ENCODE assay signal across 1 cellular context in genomic region chr10:34121125-34121973, GRCh38.
TF ChIP-seq lines count a peak whose summit lies in the region.

No MANE protein-coding gene starts in this region.

TF ChIP-seq in HepG2, 621 proteins besides CTCF, POLR2A, EP300 and RAD21 (continued from another document and continues in another):
- TF ChIP-seq ZNF552 (CRISPR knock-in tag; IDR thresholded peaks at IDR 0.05; ENCODE audit: borderline replicate concordance) = 0 out of 2 replicates have a peak, but pooled peaks have one; percentile 75
- no peak for TF ChIP-seq ZBTB46 (CRISPR knock-in tag; IDR thresholded peaks at IDR 0.05; ENCODE audit: borderline replicate concordance)
- peak; percentile 48; the same call in 1 of the 2 replicates for TF ChIP-seq MEIS1 (CRISPR knock-in tag; IDR thresholded peaks at IDR 0.05; ENCODE audit: borderline replicate concordance)
- no peak for TF ChIP-seq REXO4 (CRISPR knock-in tag; IDR thresholded peaks at IDR 0.05; ENCODE audit: borderline replicate concordance)
- TF ChIP-seq RELA (CRISPR knock-in tag; IDR thresholded peaks at IDR 0.05) = peak; percentile 39; the same call in 1 of the 2 replicates
- TF ChIP-seq ARHGAP35 (CRISPR knock-in tag; IDR thresholded peaks at IDR 0.05; ENCODE audit: borderline replicate concordance) = no peak
- TF ChIP-seq LRRFIP1 (CRISPR knock-in tag; conservative IDR thresholded peaks at IDR 0.05) = no peak
- no peak for TF ChIP-seq TRIM22 (IDR thresholded peaks at IDR 0.05)
- no peak for TF ChIP-seq ZFP37 (CRISPR knock-in tag; IDR thresholded peaks at IDR 0.05; ENCODE audit: borderline replicate concordance)
- TF ChIP-seq AHDC1 (CRISPR knock-in tag; IDR thresholded peaks at IDR 0.05; ENCODE audit: borderline replicate concordance) = peak; percentile 100
- no peak for TF ChIP-seq ZNF335 (CRISPR knock-in tag; IDR thresholded peaks at IDR 0.05)
- TF ChIP-seq RAD51 (IDR thresholded peaks at IDR 0.05; ENCODE audit: borderline replicate concordance) = no peak
- TF ChIP-seq HNRNPUL1 (IDR thresholded peaks at IDR 0.05; ENCODE audit: low read depth, low read length) = no peak
- no peak for TF ChIP-seq ZNF687 (CRISPR knock-in tag; IDR thresholded peaks at IDR 0.05)
- TF ChIP-seq ZNF747 (CRISPR knock-in tag; IDR thresholded peaks at IDR 0.05; ENCODE audit: borderline replicate concordance) = peak; percentile 89; the same call in 1 of the 2 replicates
- TF ChIP-seq PAF1 (CRISPR knock-in tag; IDR thresholded peaks at IDR 0.05) = no peak
- TF ChIP-seq PHF21A (CRISPR knock-in tag; IDR thresholded peaks at IDR 0.05) = peak; percentile 92
- peak; percentile 75; the same call in 1 of the 2 replicates for TF ChIP-seq FOXK2 (IDR thresholded peaks at IDR 0.05)
- TF ChIP-seq ZNF891 (CRISPR knock-in tag; IDR thresholded peaks at IDR 0.05) = no peak
- TF ChIP-seq YEATS4 (CRISPR knock-in tag; IDR thresholded peaks at IDR 0.05; ENCODE audit: borderline replicate concordance) = peak; percentile 53; the same call in 1 of the 2 replicates
- peak; percentile 81; the same call in 1 of the 2 replicates for TF ChIP-seq KLF6 (CRISPR knock-in tag; IDR thresholded peaks at IDR 0.05)
- 0 out of 2 replicates have a peak, but pooled peaks have one; percentile 42 for TF ChIP-seq ZNF639 (CRISPR knock-in tag; conservative IDR thresholded peaks at IDR 0.05)
- TF ChIP-seq MXD3 (CRISPR knock-in tag; IDR thresholded peaks at IDR 0.05) = no peak
- no peak for TF ChIP-seq ZNF546 (CRISPR knock-in tag; conservative IDR thresholded peaks at IDR 0.05)
- TF ChIP-seq USF2 (IDR thresholded peaks at IDR 0.05; ENCODE audit: low read depth, low read length) = no peak
- no peak for TF ChIP-seq USF2 (CRISPR knock-in tag; IDR thresholded peaks at IDR 0.05; ENCODE audit: borderline replicate concordance)
- peak; percentile 69; the same call in 1 of the 2 replicates for TF ChIP-seq HOXA3 (CRISPR knock-in tag; IDR thresholded peaks at IDR 0.05)
- no peak for TF ChIP-seq MTF1 (CRISPR knock-in tag; IDR thresholded peaks at IDR 0.05)
- TF ChIP-seq ISL2 (CRISPR knock-in tag; IDR thresholded peaks at IDR 0.05) = peak; percentile 99
- no peak for TF ChIP-seq TOPORS (CRISPR knock-in tag; IDR thresholded peaks at IDR 0.05)
- TF ChIP-seq MTERF4 (CRISPR knock-in tag; IDR thresholded peaks at IDR 0.05) = no peak
- no peak for TF ChIP-seq ZBTB43 (CRISPR knock-in tag; conservative IDR thresholded peaks at IDR 0.05)
- no peak for TF ChIP-seq BRF2 (CRISPR knock-in tag; IDR thresholded peaks at IDR 0.05)
